In genomic region chr9:121718063-121718462, GRCh38 we compare ENCODE assay signal across 12 cellular contexts.
DNase-seq lines count a peak whose midpoint lies in the region; ATAC-seq and TF ChIP-seq lines count a peak whose summit lies in the region.
"Had no signal": no experiment of that assay in that cellular context is flagged by ENCODE, and none has a peak within 500 bp of the region (broad histone marks: within the 10 kb centered on the region; RNA-seq: fewer than 3 reads in every experiment).

No MANE protein-coding gene starts in this region.

- H3K9ac ChIP-seq in endodermal cell (ENCODE audit: extremely low read depth, low read length, poor library complexity, severe bottlenecking), result no peak overlapping the region

- no peak overlapping the region for H3K27ac Mint-ChIP-seq in endodermal cell
- H3K27ac Mint-ChIP-seq in mesothelial cell of epicardium, result peak overlapping the region; percentile 82
- H3K27ac Mint-ChIP-seq in CD8-positive, alpha-beta memory T cell, result peak overlapping the region in 1 of 8 donors; percentile 66

- POLR2A ChIA-PET in CD8-positive, alpha-beta memory T cell (lab: Charles Lee), result no interaction called here

- no peaks in the 10 kb centered on the region for H3K9me3 ChIP-seq in endodermal cell (ENCODE audit: control insufficient read depth, low read length)
- no peaks in the 10 kb centered on the region for H3K9me3 ChIP-seq in CD8-positive, alpha-beta memory T cell (ENCODE audit: low read length)
- H3K9me3 ChIP-seq: body of pancreas, MG63 had no signal

- H3K36me3 ChIP-seq in endodermal cell (ENCODE audit: control insufficient read depth, insufficient read depth, low read length), result peaks cover 2% of the 10 kb centered on the region
- no peaks in the 10 kb centered on the region for H3K36me3 ChIP-seq in CD8-positive, alpha-beta memory T cell (ENCODE audit: insufficient read depth, low read length)
- H3K36me3 ChIP-seq: MG63 had no signal

- H3K27me3 Mint-ChIP-seq in endodermal cell (ENCODE audit: insufficient read depth) (no peaks in the 10 kb centered on the region), mesothelial cell of epicardium (ENCODE audit: low read depth) (no peaks in the 10 kb centered on the region)
- peaks cover 0 to 2% of the 10 kb centered on the region in 2 donors for H3K27me3 Mint-ChIP-seq in CD8-positive, alpha-beta memory T cell

- peaks cover 19% of the 10 kb centered on the region for H3K4me1 Mint-ChIP-seq in endodermal cell
- peaks cover 22% of the 10 kb centered on the region for H3K4me1 Mint-ChIP-seq in mesothelial cell of epicardium
- no peaks in the 10 kb centered on the region for H3K4me1 Mint-ChIP-seq in CD8-positive, alpha-beta memory T cell

- CTCF ChIA-PET in CD8-positive, alpha-beta memory T cell (lab: Charles Lee), result no interaction called here

- H3K9me3 Mint-ChIP-seq in endodermal cell (no peaks in the 10 kb centered on the region), mesothelial cell of epicardium (no peaks in the 10 kb centered on the region)
- H3K9me3 Mint-ChIP-seq in CD8-positive, alpha-beta memory T cell, result no peaks in the 10 kb centered on the region

- H3K4me3 ChIP-seq in endodermal cell (ENCODE audit: low read length), result no peak overlapping the region
- no peak overlapping the region for H3K4me3 ChIP-seq in CD8-positive, alpha-beta memory T cell (ENCODE audit: low read length)
- H3K4me3 ChIP-seq: body of pancreas, MG63 had no signal

- no peaks in the 10 kb centered on the region for H3K4me1 ChIP-seq in endodermal cell (ENCODE audit: control insufficient read depth, insufficient read depth, low read length)
- H3K4me1 ChIP-seq in CD8-positive, alpha-beta memory T cell (ENCODE audit: insufficient read depth, low read length), result no peaks in the 10 kb centered on the region

- H3K27ac ChIP-seq in endodermal cell (ENCODE audit: low read depth, low read length), result peak overlapping the region; percentile 36
- H3K27ac ChIP-seq in CD8-positive, alpha-beta memory T cell (ENCODE audit: low read depth, low read length), result no peak overlapping the region

- TF ChIP-seq CTCF in endodermal cell (conservative IDR thresholded peaks at IDR 0.05) (no peak), mesothelial cell of epicardium (IDR thresholded peaks at IDR 0.05; ENCODE audit: unreplicated experiment) (no peak)

- DNase-seq in AG08396 (ENCODE audit: low spot score) (peak; percentile 82), NCI-H524 (lab: John Stamatoyannopoulos, UW) (peak; percentile 85 to 93), endodermal cell (peak; percentile 61), mesothelial cell of epicardium (ENCODE audit: low spot score in 2 of 2, unreplicated experiment in 2 of 2) (no peak), COLO668 (lab: John Stamatoyannopoulos, UW; ENCODE audit: unreplicated experiment) (no peak)
- DNase-seq in CD8-positive, alpha-beta memory T cell, result no peak
- DNase-seq: activated CD8-positive, alpha-beta memory T cell treated with anti-CD3 and anti-CD28 coated beads for 24 hours; MG63; SHP77 treated with DMSO at 0.1 percent for 48 hours had no signal

- H3K27me3 ChIP-seq in endodermal cell (ENCODE audit: control insufficient read depth, insufficient read depth, low read length, poor library complexity, severe bottlenecking), result no peaks in the 10 kb centered on the region
- no peaks in the 10 kb centered on the region for H3K27me3 ChIP-seq in CD8-positive, alpha-beta memory T cell (ENCODE audit: insufficient read depth, low read length, poor library complexity, severe bottlenecking)
- H3K27me3 ChIP-seq: body of pancreas, MG63 had no signal

- H3K36me3 Mint-ChIP-seq in endodermal cell (ENCODE audit: low read depth), result peaks cover 8% of the 10 kb centered on the region
- H3K36me3 Mint-ChIP-seq in mesothelial cell of epicardium, result peaks cover 3% of the 10 kb centered on the region
- no peaks in the 10 kb centered on the region for H3K36me3 Mint-ChIP-seq in CD8-positive, alpha-beta memory T cell

- WGBS in endodermal cell (ENCODE audit: insufficient coverage in 1 of 2, insufficient read length in 1 of 2), 2 experiments, result 83 to 87% methylated on average over 13 to 15 of the region's 15 CpGs

- H3K4me3 Mint-ChIP-seq in endodermal cell (no peak overlapping the region), mesothelial cell of epicardium (no peak overlapping the region)
- H3K4me3 Mint-ChIP-seq in CD8-positive, alpha-beta memory T cell, result no peak overlapping the region

- ATAC-seq in GM19023 (IDR thresholded peaks at IDR 0.05; ENCODE audit: unreplicated experiment) (no peak), HG02840 (IDR thresholded peaks at IDR 0.05; ENCODE audit: low FRiP score, unreplicated experiment) (no peak)
- ATAC-seq: body of pancreas had no signal

Comparison
In these comparisons a context has a peak if more than half of its experiments do, and no peak if none do; other contexts are left out.
1. DNase-seq: peak in AG08396 (single experiment), NCI-H524 (2 of 2) and endodermal cell (single experiment); none in mesothelial cell of epicardium (0 of 2), CD8-positive, alpha-beta memory T cell (0 of 5) and COLO668 (single experiment).